11 cellular contexts compared by ENCODE assay signal in the genomic region with DNA sequence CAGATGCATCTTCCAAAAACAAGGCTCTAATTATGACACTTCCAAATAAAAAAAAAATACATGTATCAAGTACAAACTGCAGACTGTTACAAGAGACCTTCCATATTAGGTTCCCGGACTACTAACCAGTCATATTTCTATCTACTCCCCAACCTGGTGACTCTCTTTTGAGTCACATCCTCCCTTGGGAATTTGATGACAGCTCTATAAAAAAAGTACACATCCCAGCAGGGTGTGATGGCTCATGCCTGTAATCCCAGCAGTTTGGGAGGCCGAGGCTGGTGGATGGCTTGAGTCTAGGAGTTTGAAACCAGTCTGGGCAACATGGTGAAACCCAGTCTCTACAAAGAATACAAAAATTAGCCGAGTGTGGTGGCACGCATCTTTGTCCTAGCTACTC. TPM values are rescaled to one million over a fixed set of nuclear protein-coding genes. Genes with fewer than 3 reads are reported as not detected.
DNase-seq lines count a peak whose midpoint lies in the region; TF ChIP-seq lines count a peak whose summit lies in the region.
"Had no signal": no experiment of that assay in that cellular context is flagged by ENCODE, and none has a peak within 500 bp of the region (broad histone marks: within the 10 kb centered on the region; RNA-seq: fewer than 3 reads in every experiment).

No MANE protein-coding gene starts in this region.

- H3K79me2 ChIP-seq in fibroblast of lung (ENCODE audit: control insufficient read depth, insufficient read depth, low read length) (no peaks in the 10 kb centered on the region), smooth muscle cell (ENCODE audit: low read depth) (no peaks in the 10 kb centered on the region)

- no peak overlapping the region for H3K4me2 ChIP-seq in fibroblast of lung (ENCODE audit: extremely low read depth, insufficient read depth, low read length)
- no peak overlapping the region for H3K4me2 ChIP-seq in smooth muscle cell

- no peak overlapping the region for H3K4me3 ChIP-seq in SJSA1
- no peak overlapping the region for H3K4me3 ChIP-seq in fibroblast of lung (replicated peaks in 1 of 4; ENCODE audit: control extremely low read depth in 1 of 4, insufficient read depth in 1 of 4, low read depth in 3 of 4, low read length in 4 of 4)
- H3K4me3 ChIP-seq in smooth muscle cell, result no peak overlapping the region
- H3K4me3 ChIP-seq: stomach had no signal

- H3K9ac ChIP-seq in fibroblast of lung (ENCODE audit: insufficient read depth, low read length), result no peak overlapping the region
- no peak overlapping the region for H3K9ac ChIP-seq in smooth muscle cell (ENCODE audit: low read depth)

- no peaks in the 10 kb centered on the region for H3K27me3 ChIP-seq in SJSA1 (replicated peaks)
- no peaks in the 10 kb centered on the region for H3K27me3 ChIP-seq in fibroblast of lung (ENCODE audit: control insufficient read depth, insufficient read depth, low read length)
- H3K27me3 ChIP-seq in smooth muscle cell (ENCODE audit: low read depth), result no peaks in the 10 kb centered on the region
- H3K27me3 ChIP-seq: stomach had no signal

- no peak overlapping the region for H2AFZ ChIP-seq in fibroblast of lung (ENCODE audit: low read length)
- no peak overlapping the region for H2AFZ ChIP-seq in smooth muscle cell (ENCODE audit: low read depth)

- TF ChIP-seq CTCF in fibroblast of lung (conservative IDR thresholded peaks at IDR 0.05 in 1 of 2, IDR thresholded peaks at IDR 0.05 in 1 of 2; ENCODE audit: low read depth in 1 of 2, low read length in 2 of 2) (no peak), smooth muscle cell (IDR thresholded peaks at IDR 0.05; ENCODE audit: borderline replicate concordance, insufficient read depth, poor library complexity, severe bottlenecking) (no peak)

- H4K20me1 ChIP-seq in fibroblast of lung (ENCODE audit: control insufficient read depth, extremely low read depth, insufficient read depth, low read length) (no peaks in the 10 kb centered on the region), smooth muscle cell (ENCODE audit: low read depth) (no peaks in the 10 kb centered on the region)

- no peaks in the 10 kb centered on the region for H3K36me3 ChIP-seq in SJSA1
- no peaks in the 10 kb centered on the region for H3K36me3 ChIP-seq in fibroblast of lung (ENCODE audit: control insufficient read depth, insufficient read depth, low read length)
- H3K36me3 ChIP-seq in smooth muscle cell (ENCODE audit: low read depth), result no peaks in the 10 kb centered on the region

- DNase-seq in HCEC 1CT (peak; percentile 85), SJSA1 (ENCODE audit: low read depth in 1 of 2, low spot score in 2 of 2) (peak; percentile 48 to 53), fibroblast of lung (ENCODE audit: low read depth in 2 of 2) (peak; percentile 57 to 66), smooth muscle cell (lab: John Stamatoyannopoulos, UW; ENCODE audit: unreplicated experiment) (no peak), HuH-7 (ENCODE audit: low spot score) (no peak), NCI-H2227 treated with DMSO at 0.1 percent for 48 hours (lab: John Stamatoyannopoulos, UW) (no peak)
- no peak for DNase-seq in effector CD4-positive, alpha-beta T cell
- DNase-seq: activated naive CD4-positive, alpha-beta T cell treated with anti-CD3 and anti-CD28 coated beads, Interleukin-2, amount 50 U/mL, for 16 hours; NCI-H2029; stomach had no signal

- H3K4me1 ChIP-seq in SJSA1 (replicated peaks) (peaks cover 17% of the 10 kb centered on the region), fibroblast of lung (ENCODE audit: control insufficient read depth, extremely low read depth, insufficient read depth, low read length) (peaks cover 6% of the 10 kb centered on the region), smooth muscle cell (ENCODE audit: low read depth) (no peaks in the 10 kb centered on the region)
- H3K4me1 ChIP-seq: stomach had no signal

- H3K27ac ChIP-seq in SJSA1 (peak overlapping the region; percentile 26; the same call in 1 of the 2 replicates), fibroblast of lung (ENCODE audit: insufficient read depth, low read length) (no peak overlapping the region), smooth muscle cell (ENCODE audit: low read depth) (peak overlapping the region; percentile 13)
- H3K27ac ChIP-seq: stomach had no signal

- H3K9me3 ChIP-seq in SJSA1 (replicated peaks) (no peaks in the 10 kb centered on the region), fibroblast of lung (ENCODE audit: control insufficient read depth, insufficient read depth, low read depth, low read length) (no peaks in the 10 kb centered on the region), smooth muscle cell (replicated peaks; ENCODE audit: low read depth) (no peaks in the 10 kb centered on the region)

- H3F3A ChIP-seq in smooth muscle cell (ENCODE audit: low read depth), result no peaks in the 10 kb centered on the region

- 59% methylated on average over 4 of the region's 4 CpGs for WGBS in smooth muscle cell (ENCODE audit: low lambda C conversion rate)

RNA-seq across cellular contexts. Expression of a gene that starts 14.9 kb away (rescaled TPM):
- total RNA-seq in SJSA1 (2014; rRNA removed; shearing (Covaris generic)), result 5.1 and 8.4 TPM in 2 replicates
- total RNA-seq in fibroblast of lung (5.1 and 5.3 TPM in 2 replicates), smooth muscle cell (9.2 and 11.5 TPM in 2 replicates)
- polyA plus RNA-seq in fibroblast of lung (1.9 and 2.0 TPM in 2 replicates), smooth muscle cell (2.1 and 2.4 TPM in 2 replicates)
- polyA plus RNA-seq in fibroblast of lung (2012), result 2.3 and 3.5 TPM in 2 replicates
- 0.16 and 1.6 TPM in 2 replicates for polyA minus RNA-seq in fibroblast of lung (ENCODE audit: low replicate concordance)

RNA-seq across cellular contexts. Expression of a gene that starts 40.0 kb away (rescaled TPM):
- total RNA-seq in SJSA1 (2014; rRNA removed; shearing (Covaris generic)), result not detected in 2 replicates
- total RNA-seq in fibroblast of lung, result not detected in 2 replicates
- polyA plus RNA-seq in fibroblast of lung, result not detected in 2 replicates
- polyA plus RNA-seq in fibroblast of lung (2012), result not detected in 2 replicates
- polyA minus RNA-seq in fibroblast of lung (ENCODE audit: low replicate concordance), result not detected in 2 replicates
- total RNA-seq in smooth muscle cell, result not detected in 2 replicates
- not detected in 2 replicates for polyA plus RNA-seq in smooth muscle cell
- total RNA-seq: OCI-LY7 had no signal
- polyA plus RNA-seq: stomach had no signal

Comparison
In these comparisons a context has a peak if more than half of its experiments do, and no peak if none do; other contexts are left out.
1. DNase-seq: peak in HCEC 1CT (single experiment), SJSA1 (2 of 2) and fibroblast of lung (2 of 2); none in smooth muscle cell (single experiment), effector CD4-positive, alpha-beta T cell (single experiment), HuH-7 (single experiment) and NCI-H2227 treated with DMSO at 0.1 percent for 48 hours (single experiment).